In the genomic region with DNA sequence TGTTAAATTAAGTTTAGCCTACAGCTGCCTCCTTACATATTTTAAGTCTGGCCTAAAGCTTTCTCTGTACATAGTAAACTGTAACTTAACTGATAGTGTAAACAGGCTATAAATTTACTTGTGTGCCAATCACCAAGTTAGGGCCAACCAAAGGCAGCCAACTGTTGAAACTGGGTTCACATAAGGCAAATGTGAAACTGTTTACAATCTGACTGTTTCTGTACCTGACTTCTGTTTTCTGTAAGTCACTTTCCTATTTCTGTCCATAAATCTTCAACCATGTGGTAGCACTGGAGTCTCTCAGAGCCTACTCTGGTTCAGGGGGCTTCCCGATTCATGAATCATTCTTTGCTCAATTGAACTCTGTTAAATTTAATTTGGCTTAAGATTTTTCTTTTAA, we compare ENCODE assay signal across 14 cellular contexts.
DNase-seq lines count a peak whose midpoint lies in the region; ATAC-seq and TF ChIP-seq lines count a peak whose summit lies in the region.
"Had no signal": no experiment of that assay in that cellular context is flagged by ENCODE, and none has a peak within 500 bp of the region (broad histone marks: within the 10 kb centered on the region; RNA-seq: fewer than 3 reads in every experiment).

No MANE protein-coding gene starts in this region.

- TF ChIP-seq CTCF in upper lobe of left lung (IDR thresholded peaks at IDR 0.05) = no peak

- ATAC-seq in GM18502 (IDR thresholded peaks at IDR 0.05; ENCODE audit: poor library complexity, unreplicated experiment) (peak; percentile 78), GM19438 (IDR thresholded peaks at IDR 0.05; ENCODE audit: low read depth, unreplicated experiment) (peak; percentile 80), HG02759 (IDR thresholded peaks at IDR 0.05; ENCODE audit: unreplicated experiment) (peak; percentile 79), HG03354 (IDR thresholded peaks at IDR 0.05; ENCODE audit: poor library complexity, severe bottlenecking, unreplicated experiment) (peak; percentile 72), upper lobe of left lung (ENCODE audit: low FRiP score in 2 of 2) (no peak)

- H3K9me3 ChIP-seq in upper lobe of left lung = no peaks in the 10 kb centered on the region
- H3K9me3 ChIP-seq: SJSA1, vagina had no signal

- DNase-seq in NCI-H345 treated with DMSO at 0.1 percent for 48 hours (lab: John Stamatoyannopoulos, UW; ENCODE audit: unreplicated experiment) = no peak
- DNase-seq in upper lobe of left lung = no peak
- DNase-seq in HUDEP-2 (lab: John Stamatoyannopoulos, UW; ENCODE audit: unreplicated experiment in 76 of 76) = no peak
- no peak for DNase-seq in activated CD4-positive, alpha-beta T cell treated with anti-CD3 and anti-CD28 coated beads, Interleukin-2, amount 50 U/mL, for 48 hours
- DNase-seq: caudate nucleus, DMS79 treated with DMSO at 0.1 percent for 48 hours, NCI-H1417 had no signal

- no peaks in the 10 kb centered on the region for H3K27me3 ChIP-seq in upper lobe of left lung
- H3K27me3 ChIP-seq: SJSA1, vagina had no signal

- TF ChIP-seq POLR2A in upper lobe of left lung (IDR thresholded peaks at IDR 0.05) = no peak

- no peak overlapping the region for H3K27ac ChIP-seq in upper lobe of left lung
- H3K27ac ChIP-seq: SJSA1, vagina had no signal

- no peaks in the 10 kb centered on the region for H3K36me3 ChIP-seq in upper lobe of left lung
- H3K36me3 ChIP-seq: SJSA1, vagina had no signal

- H3K4me1 ChIP-seq in upper lobe of left lung = no peaks in the 10 kb centered on the region
- H3K4me1 ChIP-seq: SJSA1, vagina had no signal

- TF ChIP-seq EP300 in upper lobe of left lung (IDR thresholded peaks at IDR 0.05) = no peak

- 84 to 97% methylated on average over 1 of the region's 1 CpG for WGBS in upper lobe of left lung, 2 donors

- H3K4me3 ChIP-seq in upper lobe of left lung = no peak overlapping the region
- H3K4me3 ChIP-seq: lung, SJSA1, vagina had no signal

Comparison
In these comparisons a context has a peak if more than half of its experiments do, and no peak if none do; other contexts are left out.
1. ATAC-seq: peak in GM18502 (single experiment), GM19438 (single experiment), HG02759 (single experiment) and HG03354 (single experiment); none in upper lobe of left lung (0 of 2).